In genomic region chr17:81917565-81918332, GRCh38 we compare ENCODE assay signal across 8 cellular contexts. TPM values are rescaled to one million over a fixed set of nuclear protein-coding genes. Genes with fewer than 3 reads are reported as not detected.
DNase-seq lines count a peak whose midpoint lies in the region; ATAC-seq and TF ChIP-seq lines count a peak whose summit lies in the region.

Gene SIRT7, minus strand, starts transcription at chr17:81918176. Its CDS starts 45 bp downstream, at chr17:81918131.

- H3K9me3 ChIP-seq in liver (ENCODE audit: control insufficient read depth in 4 of 4, low read length in 3 of 4): no peaks in the 10 kb centered on the region

- H3K27ac ChIP-seq in liver (ENCODE audit: low read depth in 1 of 2, low read length in 2 of 2): peak within 1 kb of the TSS in 1 of 2 donors; percentile 19

- peak within 1 kb of the TSS; percentile 72 to 89 (median 82) for H3K4me3 ChIP-seq in liver (ENCODE audit: low read depth in 1 of 3, low read length in 3 of 3)

- H3K27me3 ChIP-seq in liver (ENCODE audit: control insufficient read depth in 4 of 4, insufficient read depth in 4 of 4, low read length in 3 of 4): no peaks in the 10 kb centered on the region

- DNase-seq in ACHN (peak; percentile 80), NCI-H748 (lab: John Stamatoyannopoulos, UW; ENCODE audit: unreplicated experiment) (peak; percentile 83), dermis blood vessel endothelial cell (peak; percentile 80)
- peak; percentile 69 to 74 for DNase-seq in activated CD4-positive, alpha-beta T cell treated with anti-CD3 and anti-CD28 coated beads, Interleukin-2, amount 50 U/mL, for 4 hours
- DNase-seq in stimulated activated CD4-positive, alpha-beta T cell treated with anti-CD3 and anti-CD28 coated beads, Interleukin-4, amount 100 ng/mL, for 24 hours: peak; percentile 78

- no peak for TF ChIP-seq CTCF in liver (IDR thresholded peaks at IDR 0.05; ENCODE audit: low read depth, low read length, missing input control)

- TF ChIP-seq RAD21 in liver (IDR thresholded peaks at IDR 0.05): no peak

- peaks cover 18 to 35% (median 26%) of the 10 kb centered on the region in 4 donors for H3K4me1 ChIP-seq in liver (ENCODE audit: control insufficient read depth in 4 of 4, insufficient read depth in 4 of 4, low read length in 3 of 4)

- ATAC-seq in GM18907 (IDR thresholded peaks at IDR 0.05; ENCODE audit: unreplicated experiment): peak; percentile 49
- ATAC-seq in HG03439 (IDR thresholded peaks at IDR 0.05; ENCODE audit: unreplicated experiment): peak; percentile 60

- WGBS in liver: under 1% methylated on average over 94 of the region's 94 CpGs

- in situ Hi-C loops in ACHN (cut with HindIII; ENCODE audit: low pct_ligation_motif_present, low pct_unique_long_range_greater_than_20kb, low sequenced_read_pairs): no loop called here

- H3K36me3 ChIP-seq in liver (ENCODE audit: control insufficient read depth in 4 of 4, insufficient read depth in 3 of 4, low read depth in 1 of 4, low read length in 3 of 4): peaks cover 17 to 31% (median 19%) of the 10 kb centered on the region in 4 donors

- peak within 1 kb of the TSS; percentile 42 to 43 for H3K9ac ChIP-seq in liver (ENCODE audit: low read depth in 1 of 2, low read length in 2 of 2)

TF ChIP-seq in liver, 16 proteins besides CTCF, POLR2A, EP300 and RAD21:
- no peak for TF ChIP-seq RXRA (IDR thresholded peaks at IDR 0.05)
- TF ChIP-seq GABPA (IDR thresholded peaks at IDR 0.05 in 1 of 2, conservative IDR thresholded peaks at IDR 0.05 in 1 of 2): peak in 1 of 2 donors; percentile 82
- no peak for TF ChIP-seq HNF4G (IDR thresholded peaks at IDR 0.05)
- no peak for TF ChIP-seq ATF3 (IDR thresholded peaks at IDR 0.05)
TF ChIP-seq in liver: peak in this region for 1.

RNA-seq across cellular contexts. Expression of gene SIRT7, which starts in this region (rescaled TPM):
- total RNA-seq in dermis blood vessel endothelial cell (17.3 and 21.1 TPM in 2 replicates), liver (10 to 100 TPM; 13.5 to 16.5 TPM)
- 1 to 10 TPM; 7.1 to 9.4 TPM for polyA plus RNA-seq in liver
